In the genomic region with DNA sequence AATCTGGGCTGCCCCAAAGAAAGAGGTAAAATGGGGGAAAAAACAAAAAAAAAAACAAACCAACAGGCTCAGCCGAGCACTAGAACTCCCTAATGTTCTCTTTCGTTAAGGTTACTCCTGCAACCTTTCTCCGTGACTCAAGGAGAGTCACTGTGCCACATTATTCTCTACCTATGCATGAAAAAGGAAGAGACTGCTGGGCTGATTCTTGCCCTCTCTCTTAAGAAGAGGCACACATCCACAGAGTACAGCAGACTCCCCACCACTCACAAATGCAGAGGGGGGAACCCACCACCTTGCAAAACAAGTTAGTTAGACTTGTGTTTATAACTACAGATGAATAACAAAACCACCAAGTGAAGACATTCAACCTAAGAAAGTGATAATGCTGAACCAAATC, we compare ENCODE assay signal across 1 cellular context.
TF ChIP-seq lines count a peak whose summit lies in the region.

No MANE protein-coding gene starts in this region.

TF ChIP-seq in WTC11, 78 proteins besides CTCF, POLR2A, EP300 and RAD21 (continued from another document):
- TF ChIP-seq, protein P1, sequence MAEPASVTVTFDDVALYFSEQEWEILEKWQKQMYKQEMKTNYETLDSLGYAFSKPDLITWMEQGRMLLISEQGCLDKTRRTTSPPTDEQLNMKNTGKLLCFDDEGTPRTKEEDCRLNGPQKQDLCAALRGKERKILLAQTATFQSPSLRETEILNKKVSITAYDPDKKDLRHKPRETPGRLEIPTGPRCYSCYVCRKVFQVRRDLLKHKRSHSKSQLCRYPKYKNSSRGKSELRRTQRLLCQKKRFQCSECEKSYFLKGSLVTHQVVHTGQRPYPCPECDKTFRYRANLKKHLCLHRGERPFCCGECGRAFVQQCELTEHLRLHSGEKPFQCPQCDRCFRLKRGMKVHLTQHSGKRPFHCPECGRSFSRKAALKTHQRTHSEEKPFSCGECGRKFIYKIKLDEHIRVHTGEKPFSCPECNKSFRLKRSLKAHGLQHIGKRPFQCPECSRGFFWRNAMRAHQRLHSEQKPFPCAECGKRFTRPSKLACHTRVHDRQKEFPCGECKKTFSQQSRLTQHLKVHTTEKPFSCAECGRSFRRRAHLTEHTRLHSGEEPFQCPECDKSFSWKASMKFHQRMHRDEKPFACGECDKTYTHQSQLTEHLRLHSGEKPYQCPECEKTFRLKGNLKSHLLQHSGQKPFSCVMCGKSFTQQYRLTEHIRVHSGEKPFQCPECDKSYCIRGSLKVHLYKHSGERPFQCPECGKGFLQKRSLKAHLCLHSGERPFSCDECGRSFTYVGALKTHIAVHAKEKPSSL (CRISPR knock-in tag; conservative IDR thresholded peaks at IDR 0.05): no peak
